ENCODE assay signal across 8 cellular contexts in genomic region chr2:85324639-85325465, GRCh38. TPM values are rescaled to one million over a fixed set of nuclear protein-coding genes. Genes with fewer than 3 reads are reported as not detected.
DNase-seq lines count a peak whose midpoint lies in the region; ATAC-seq and TF ChIP-seq lines count a peak whose summit lies in the region.

No MANE protein-coding gene starts in this region.

- no peak overlapping the region for H3K4ac ChIP-seq in mesendoderm (ENCODE audit: low read depth, low read length)

- TF ChIP-seq CTCF in AG04449 (IDR thresholded peaks at IDR 0.05; ENCODE audit: insufficient read depth, low read length, missing control alignments) (no peak), astrocyte of the cerebellum (IDR thresholded peaks at IDR 0.05; ENCODE audit: low read depth, low read length, missing control alignments) (no peak)

- no peak overlapping the region for H2BK5ac ChIP-seq in mesendoderm (ENCODE audit: low read length)

- no peak overlapping the region for H3K18ac ChIP-seq in mesendoderm (ENCODE audit: low read length)

- in situ Hi-C loops in astrocyte of the cerebellum (cut with HindIII; ENCODE audit: low sequenced_read_pairs) = no loop called here

- no peak overlapping the region for H2AK5ac ChIP-seq in mesendoderm (ENCODE audit: low read length)

- H4K5ac ChIP-seq in mesendoderm (ENCODE audit: low read length) = no peak overlapping the region

- no peak overlapping the region for H3K27ac ChIP-seq in mesendoderm (ENCODE audit: low read depth, low read length)

- peaks cover 25% of the 10 kb centered on the region for H3K79me2 ChIP-seq in mesendoderm (ENCODE audit: control insufficient read depth, insufficient read depth, low read length)

- peak overlapping the region; percentile 87 for H3K4me3 ChIP-seq in AG04449 (ENCODE audit: low read depth, low read length)
- peak overlapping the region; percentile 83 for H3K4me3 ChIP-seq in astrocyte of the cerebellum (ENCODE audit: low read depth, low read length)
- H3K4me3 ChIP-seq in mesendoderm (ENCODE audit: low read length) = no peak overlapping the region

- H3K23ac ChIP-seq in mesendoderm (ENCODE audit: low read length) = no peak overlapping the region

- CTCF ChIA-PET in AG04449 (lab: Yijun Ruan, JAX) = interaction anchor here (0.6 to 2.3 kb wide), 4 partner anchors 24 to 365 kb away, joined by 3 to 10 read pairs (median 4); partner anchors contain the start of genes ELMOD3 and RETSAT

- peaks cover 26% of the 10 kb centered on the region for H3K79me1 ChIP-seq in mesendoderm (ENCODE audit: low read length)

- H3K36me3 ChIP-seq in mesendoderm (ENCODE audit: control insufficient read depth, insufficient read depth, low read length) = peaks cover 14% of the 10 kb centered on the region

- H3K56ac ChIP-seq in mesendoderm (ENCODE audit: low read length) = peak overlapping the region; percentile 34

- WGBS in mesendoderm (ENCODE audit: extremely low coverage, insufficient coverage, low lambda C conversion rate) = no CpG with 5 or more reads among the region's 10 CpGs

- POLR2A ChIA-PET in AG04449 (lab: Yijun Ruan, JAX) = no interaction called here

- no peaks in the 10 kb centered on the region for H3K27me3 ChIP-seq in mesendoderm (ENCODE audit: insufficient read depth, low read length, poor library complexity)

- H3K9ac ChIP-seq in mesendoderm (ENCODE audit: low read length) = no peak overlapping the region

- no peak for ATAC-seq in HG03097 (IDR thresholded peaks at IDR 0.05; ENCODE audit: low FRiP score, unreplicated experiment)

- H3K4me2 ChIP-seq in mesendoderm (ENCODE audit: low read length) = no peak overlapping the region

- H2BK120ac ChIP-seq in mesendoderm (ENCODE audit: low read depth, low read length) = no peak overlapping the region

- H3K4me1 ChIP-seq in mesendoderm (ENCODE audit: control insufficient read depth, low read depth, low read length) = peaks cover 10% of the 10 kb centered on the region

- no peak for DNase-seq in AG04449 (ENCODE audit: low read depth, low spot score)
- peak; percentile 64 for DNase-seq in HT-29 (ENCODE audit: low spot score)
- DNase-seq in astrocyte of the cerebellum (ENCODE audit: low read depth) = no peak
- DNase-seq in mesendoderm = no peak
- no peak for DNase-seq in islet precursor cell
- DNase-seq in DMS 273 (lab: John Stamatoyannopoulos, UW; ENCODE audit: unreplicated experiment) = no peak
- no peak for DNase-seq in iPS-NIHi7 (ENCODE audit: extremely low spot score)

- no peak overlapping the region for H2BK15ac ChIP-seq in mesendoderm (replicated peaks; ENCODE audit: low read depth)

- H4K8ac ChIP-seq in mesendoderm (ENCODE audit: low read depth, low read length) = no peak overlapping the region

RNA-seq across cellular contexts. Expression of gene TGOLN2, which starts 2.9 kb away (rescaled TPM):
- 121 and 133 TPM in 2 replicates for total RNA-seq in HT-29 (2014; rRNA removed; shearing (Covaris generic))
- 40.7 TPM for polyA plus RNA-seq in mesendoderm (2013, experiment 1 of 2)
- polyA plus RNA-seq in mesendoderm (2013, experiment 2 of 2) = 39.8 TPM

RNA-seq across cellular contexts. Expression of gene RETSAT, which starts 29.5 kb away (rescaled TPM):
- 18.5 and 23.5 TPM in 2 replicates for total RNA-seq in HT-29 (2014; rRNA removed; shearing (Covaris generic))
- 6.9 TPM for polyA plus RNA-seq in mesendoderm (2013, experiment 1 of 2)
- 7.5 TPM for polyA plus RNA-seq in mesendoderm (2013, experiment 2 of 2)

RNA-seq across cellular contexts. Expression of gene ELMOD3, which starts 29.7 kb away (rescaled TPM):
- 6.5 and 7.1 TPM in 2 replicates for total RNA-seq in HT-29 (2014; rRNA removed; shearing (Covaris generic))
- polyA plus RNA-seq in mesendoderm (2013, experiment 1 of 2) = 5.0 TPM
- polyA plus RNA-seq in mesendoderm (2013, experiment 2 of 2) = 4.7 TPM
